ENCODE assay signal across 6 cellular contexts in genomic region chr22:23786261-23786710, GRCh38. TPM values are rescaled to one million over a fixed set of nuclear protein-coding genes. Genes with fewer than 3 reads are reported as not detected.
A peak's percentile ranks its signal among the peaks of the same experiment; 100 is the strongest.
DNase-seq lines count a peak whose midpoint lies in the region; TF ChIP-seq lines count a peak whose summit lies in the region.

No MANE protein-coding gene starts in this region.

- peak overlapping the region; percentile 92 for H3K9ac ChIP-seq in Karpas-422 (ENCODE audit: low read length)

- H3K79me2 ChIP-seq in Karpas-422 (ENCODE audit: low read length): peaks cover 40% of the 10 kb centered on the region

- WGBS in sigmoid colon, 2 donors: 53 to 59% methylated on average over 9 of the region's 9 CpGs

- no peaks in the 10 kb centered on the region for H3K27me3 ChIP-seq in Karpas-422 (ENCODE audit: low read length)
- no peaks in the 10 kb centered on the region for H3K27me3 ChIP-seq in effector memory CD4-positive, alpha-beta T cell (replicated peaks; ENCODE audit: control insufficient read depth, insufficient read depth, low read length, poor library complexity, severe bottlenecking)
- no peaks in the 10 kb centered on the region for H3K27me3 ChIP-seq in sigmoid colon

- intact Hi-C loops in sigmoid colon (cut with DNase I): loop anchor here (2.0 kb wide), 1 partner anchor 17 kb away; no protein-coding TSS in a partner anchor

- H2AFZ ChIP-seq in Karpas-422 (ENCODE audit: low read length): peak overlapping the region; percentile 21; the same call in 1 of the 2 replicates

- H3K9me3 ChIP-seq in Karpas-422 (ENCODE audit: low read length) (no peaks in the 10 kb centered on the region), sigmoid colon (no peaks in the 10 kb centered on the region)
- H3K9me3 ChIP-seq in effector memory CD4-positive, alpha-beta T cell (ENCODE audit: control insufficient read depth, low read length): no peaks in the 10 kb centered on the region

- peaks cover 26% of the 10 kb centered on the region for H4K20me1 ChIP-seq in Karpas-422 (ENCODE audit: insufficient read depth, low read depth, low read length)

- H3K4me3 ChIP-seq in Karpas-422 (ENCODE audit: low read length): peak overlapping the region; percentile 100
- H3K4me3 ChIP-seq in effector memory CD4-positive, alpha-beta T cell (ENCODE audit: insufficient read depth, low read depth, low read length, poor library complexity, severe bottlenecking): peak overlapping the region; percentile 93
- peak overlapping the region; percentile 5 to 99 (median 97) for H3K4me3 ChIP-seq in sigmoid colon

- no peak for TF ChIP-seq EP300 in sigmoid colon (IDR thresholded peaks at IDR 0.05)

- peak overlapping the region; percentile 92 for H3K27ac ChIP-seq in Karpas-422 (ENCODE audit: low read length)
- H3K27ac ChIP-seq in effector memory CD4-positive, alpha-beta T cell (ENCODE audit: insufficient read depth, low read length, poor library complexity, severe bottlenecking): peak overlapping the region; percentile 99
- peak overlapping the region; percentile 99 to 100 (median 100) for H3K27ac ChIP-seq in sigmoid colon

- H3K9me2 ChIP-seq in Karpas-422 (replicated peaks; ENCODE audit: insufficient read depth, low read length): no peaks in the 10 kb centered on the region

- peaks cover 16% of the 10 kb centered on the region; the same call in 1 of the 2 replicates for H3K36me3 ChIP-seq in Karpas-422 (ENCODE audit: insufficient read depth, low read length)
- no peaks in the 10 kb centered on the region for H3K36me3 ChIP-seq in effector memory CD4-positive, alpha-beta T cell (ENCODE audit: control insufficient read depth, insufficient read depth, low read length)
- no peaks in the 10 kb centered on the region for H3K36me3 ChIP-seq in sigmoid colon

- TF ChIP-seq CTCF in sigmoid colon (IDR thresholded peaks at IDR 0.05): no peak

- DNase-seq in Karpas-422 (no peak), sigmoid colon (no peak), GM19238 (ENCODE audit: insufficient read length, low spot score) (no peak), SIG-M5 treated with dmso at 0.1 percent for 504 hours (lab: John Stamatoyannopoulos, UW; ENCODE audit: unreplicated experiment) (no peak), activated gamma-delta T cell treated with Interleukin-2 at 50 U/mL for 16 hours (no peak)
- no peak for DNase-seq in effector memory CD4-positive, alpha-beta T cell

- TF ChIP-seq POLR2A in sigmoid colon (IDR thresholded peaks at IDR 0.05): no peak

- peak overlapping the region; percentile 100 for H3K4me2 ChIP-seq in Karpas-422 (ENCODE audit: low read depth, low read length, poor library complexity, severe bottlenecking)

- peaks cover 33% of the 10 kb centered on the region for H3K4me1 ChIP-seq in Karpas-422 (ENCODE audit: low read length)
- peaks cover 10% of the 10 kb centered on the region for H3K4me1 ChIP-seq in effector memory CD4-positive, alpha-beta T cell (ENCODE audit: control insufficient read depth, insufficient read depth, low read length, poor library complexity, severe bottlenecking)
- peaks cover 0 to 47% (median 41%) of the 10 kb centered on the region in 4 donors for H3K4me1 ChIP-seq in sigmoid colon

RNA-seq across cellular contexts. Expression of gene SMARCB1, which starts 0.5 kb away (rescaled TPM):
- total RNA-seq in Karpas-422 (2014; rRNA removed; shearing (Covaris generic); ENCODE audit: low replicate concordance): 400 and 531 TPM in 2 replicates
- 10 to 100 TPM; 25.0 to 85.7 (median 45.5) TPM for total RNA-seq in sigmoid colon
- 10 to 100 TPM; 39.0 to 70.8 (median 43.9) TPM for polyA plus RNA-seq in sigmoid colon

RNA-seq across cellular contexts. Expression of gene MMP11, which starts 13.6 kb away (rescaled TPM):
- 48.2 and 84.2 TPM in 2 replicates for total RNA-seq in Karpas-422 (2014; rRNA removed; shearing (Covaris generic); ENCODE audit: low replicate concordance)
- 1 to 10 TPM; 4.6 to 9.9 (median 8.6) TPM for total RNA-seq in sigmoid colon
- polyA plus RNA-seq in sigmoid colon: 1 to 10 TPM in 1 of 3 donors, under 1 TPM in 1, not detected in 1; 0.60 to 4.4 TPM

RNA-seq across cellular contexts. Expression of gene CHCHD10, which starts 18.5 kb away (rescaled TPM):
- total RNA-seq in Karpas-422 (2014; rRNA removed; shearing (Covaris generic); ENCODE audit: low replicate concordance): 115 and 220 TPM in 2 replicates
- 10 to 100 TPM in 3 of 4 donors, 1 to 10 TPM in 1; 5.7 to 51.5 (median 29.1) TPM for total RNA-seq in sigmoid colon
- polyA plus RNA-seq in sigmoid colon: 100 to 1,000 TPM; 272 to 336 (median 286) TPM

RNA-seq across cellular contexts. Expression of gene C22orf15, which starts 23.5 kb away (rescaled TPM):
- not detected in 2 replicates for total RNA-seq in Karpas-422 (2014; rRNA removed; shearing (Covaris generic); ENCODE audit: low replicate concordance)
- total RNA-seq in sigmoid colon: under 1 TPM in 1 of 4 donors, not detected in 3; 0.36 TPM
- polyA plus RNA-seq in sigmoid colon: under 1 TPM in 1 of 3 donors, not detected in 2; 0.45 TPM

RNA-seq across cellular contexts. Expression of gene VPREB3, which starts 32.1 kb away (rescaled TPM):
- total RNA-seq in Karpas-422 (2014; rRNA removed; shearing (Covaris generic); ENCODE audit: low replicate concordance): 321 and 642 TPM in 2 replicates
- not detected for total RNA-seq in sigmoid colon
- polyA plus RNA-seq in sigmoid colon: 10 to 100 TPM in 1 of 3 donors, 1 to 10 TPM in 1, not detected in 1; 2.4 to 65.9 TPM
